ENCODE assay signal across 3 cellular contexts in the genomic region with DNA sequence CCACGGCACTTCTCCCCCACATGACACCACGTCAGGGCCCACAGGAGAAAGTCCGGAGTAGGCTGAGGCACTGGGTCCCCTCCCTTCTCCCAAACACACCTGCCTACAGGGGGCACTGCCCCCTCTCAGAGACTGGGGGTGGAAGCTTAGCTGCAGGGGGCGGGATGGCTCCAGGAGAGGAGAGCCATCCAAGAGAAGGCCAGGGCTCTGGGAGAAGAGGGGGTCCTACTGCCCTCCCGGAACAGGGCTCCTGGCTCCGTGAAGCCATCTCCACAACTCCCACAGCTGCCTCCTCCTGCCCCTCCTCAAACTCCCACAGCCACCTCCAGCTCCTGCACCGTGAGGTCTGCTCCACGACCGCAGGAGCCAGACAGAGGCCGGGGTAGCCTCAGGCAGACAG. TPM values are rescaled to one million over a fixed set of nuclear protein-coding genes. Genes with fewer than 3 reads are reported as not detected.
"Had no signal": no experiment of that assay in that cellular context is flagged by ENCODE, and none has a peak within 500 bp of the region (broad histone marks: within the 10 kb centered on the region; RNA-seq: fewer than 3 reads in every experiment).

No MANE protein-coding gene starts in this region.

RNA-seq across cellular contexts. Expression of a gene that starts 56.0 kb away (rescaled TPM):
- total RNA-seq: cerebellum, endothelial cell of umbilical vein, fibroblast of lung had no signal
- polyA plus RNA-seq: endothelial cell of umbilical vein had no signal
